In genomic region chr3:160403028-160403545, GRCh38 we compare ENCODE assay signal across 1 cellular context.
TF ChIP-seq lines count a peak whose summit lies in the region.

No MANE protein-coding gene starts in this region.

TF ChIP-seq in WTC11, 78 proteins besides CTCF, POLR2A, EP300 and RAD21 (continued from another document):
- no peak for TF ChIP-seq HMGXB4 (CRISPR knock-in tag; IDR thresholded peaks at IDR 0.05)
TF ChIP-seq in WTC11: peak in this region for 0.
